Comparison of ENCODE assay signal across 8 cellular contexts in the genomic region with DNA sequence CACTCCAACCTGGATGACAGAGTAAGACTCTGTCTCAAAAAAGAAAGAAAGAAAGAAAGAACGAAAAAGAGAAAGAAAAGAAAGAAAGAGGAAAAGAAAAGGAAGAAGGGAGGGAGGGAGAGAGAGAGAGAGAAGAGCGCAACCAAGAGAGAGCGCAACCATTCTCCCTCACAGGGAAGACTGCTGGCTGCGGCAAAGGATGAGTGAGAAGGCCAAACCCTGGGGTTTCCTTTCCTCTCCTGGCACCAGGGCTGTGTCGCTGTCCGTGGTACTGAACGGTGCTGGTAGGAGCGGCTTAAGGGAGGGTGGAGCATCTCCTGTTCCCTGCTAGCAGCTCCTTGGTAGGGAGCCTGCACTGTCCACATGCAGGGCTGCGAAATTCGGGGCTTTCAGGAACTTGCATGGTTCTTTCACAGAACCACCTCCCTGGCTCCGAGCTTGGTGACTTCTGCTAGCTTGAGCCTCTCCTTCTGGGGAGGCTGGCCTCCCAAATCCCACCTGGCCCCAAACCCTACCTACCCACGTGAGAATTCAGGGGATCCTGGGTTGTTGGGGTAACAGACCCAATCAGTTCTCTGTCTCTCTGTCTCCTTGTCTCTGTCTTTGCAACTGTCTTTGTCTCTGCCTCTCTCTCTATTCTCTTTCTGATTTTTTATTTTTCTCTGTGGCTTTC. TPM values are rescaled to one million over a fixed set of nuclear protein-coding genes. Genes with fewer than 3 reads are reported as not detected.
DNase-seq lines count a peak whose midpoint lies in the region; ATAC-seq and TF ChIP-seq lines count a peak whose summit lies in the region.

No MANE protein-coding gene starts in this region.

- H3K4me3 Mint-ChIP-seq in CD4-positive, alpha-beta memory T cell, result no peak overlapping the region
- no peak overlapping the region for H3K4me3 Mint-ChIP-seq in activated CD4-positive, alpha-beta T cell treated with anti-CD3 and anti-CD28 coated beads for 36 hours

- H3K4me1 Mint-ChIP-seq in CD4-positive, alpha-beta memory T cell, result no peaks in the 10 kb centered on the region
- H3K4me1 Mint-ChIP-seq in activated CD4-positive, alpha-beta T cell treated with anti-CD3 and anti-CD28 coated beads for 36 hours, result no peaks in the 10 kb centered on the region

- no peak for TF ChIP-seq RAD21 in liver (IDR thresholded peaks at IDR 0.05)

- ATAC-seq in activated CD4-positive, alpha-beta T cell treated with anti-CD3 and anti-CD28 coated beads for 36 hours, result peak; percentile 71
- ATAC-seq in GM18498 (IDR thresholded peaks at IDR 0.05; ENCODE audit: unreplicated experiment), result no peak
- ATAC-seq in GM19397 (IDR thresholded peaks at IDR 0.05; ENCODE audit: unreplicated experiment), result no peak

- TF ChIP-seq CTCF in liver (IDR thresholded peaks at IDR 0.05; ENCODE audit: low read depth, low read length, missing input control), result no peak

- peak overlapping the region in 1 of 7 donors; percentile 20 for H3K27ac Mint-ChIP-seq in CD4-positive, alpha-beta memory T cell
- no peak overlapping the region for H3K27ac Mint-ChIP-seq in activated CD4-positive, alpha-beta T cell treated with anti-CD3 and anti-CD28 coated beads for 36 hours

- peaks cover 7 to 11% of the 10 kb centered on the region in 2 donors for H3K27me3 Mint-ChIP-seq in CD4-positive, alpha-beta memory T cell
- H3K27me3 Mint-ChIP-seq in activated CD4-positive, alpha-beta T cell treated with anti-CD3 and anti-CD28 coated beads for 36 hours, result peaks cover 18% of the 10 kb centered on the region

- H3K4me2 ChIP-seq in Karpas-422 (ENCODE audit: low read depth, low read length, poor library complexity, severe bottlenecking), result no peak overlapping the region

- no peaks in the 10 kb centered on the region for H3K9me2 ChIP-seq in Karpas-422 (replicated peaks; ENCODE audit: insufficient read depth, low read length)

- no peaks in the 10 kb centered on the region for H3K4me1 ChIP-seq in CD4-positive, alpha-beta memory T cell (ENCODE audit: insufficient read depth, low read length)
- H3K4me1 ChIP-seq in Karpas-422 (ENCODE audit: low read length), result no peaks in the 10 kb centered on the region
- H3K4me1 ChIP-seq in liver (ENCODE audit: control insufficient read depth in 4 of 4, insufficient read depth in 4 of 4, low read length in 3 of 4), result no peaks in the 10 kb centered on the region

- no peak overlapping the region for H2AFZ ChIP-seq in Karpas-422 (ENCODE audit: low read length)

- 6% methylated on average over 12 of the region's 12 CpGs for WGBS in liver

- H3K9me3 ChIP-seq in CD4-positive, alpha-beta memory T cell (ENCODE audit: control insufficient read depth in 1 of 2, low read length in 2 of 2), result no peaks in the 10 kb centered on the region
- H3K9me3 ChIP-seq in Karpas-422 (ENCODE audit: low read length) (peaks cover 3% of the 10 kb centered on the region; the same call in 1 of the 2 replicates), liver (ENCODE audit: control insufficient read depth in 4 of 4, low read length in 3 of 4) (peaks cover 0 to 4% (median 0%) of the 10 kb centered on the region in 4 donors)

- no peak overlapping the region for H3K27ac ChIP-seq in CD4-positive, alpha-beta memory T cell (ENCODE audit: low read depth, low read length)
- no peak overlapping the region for H3K27ac ChIP-seq in Karpas-422 (ENCODE audit: low read length)
- H3K27ac ChIP-seq in liver (ENCODE audit: low read depth in 1 of 2, low read length in 2 of 2), result no peak overlapping the region

- peaks cover 0 to 3% of the 10 kb centered on the region in 2 donors for H3K36me3 Mint-ChIP-seq in CD4-positive, alpha-beta memory T cell
- no peaks in the 10 kb centered on the region for H3K36me3 Mint-ChIP-seq in activated CD4-positive, alpha-beta T cell treated with anti-CD3 and anti-CD28 coated beads for 36 hours (ENCODE audit: low read depth)

- peaks cover 4 to 27% (median 18%) of the 10 kb centered on the region in 8 donors for H3K9me3 Mint-ChIP-seq in CD4-positive, alpha-beta memory T cell
- H3K9me3 Mint-ChIP-seq in activated CD4-positive, alpha-beta T cell treated with anti-CD3 and anti-CD28 coated beads for 36 hours (ENCODE audit: low read depth), result peaks cover 5% of the 10 kb centered on the region

- H3K36me3 ChIP-seq in CD4-positive, alpha-beta memory T cell (ENCODE audit: insufficient read depth, low read length), result no peaks in the 10 kb centered on the region
- no peaks in the 10 kb centered on the region for H3K36me3 ChIP-seq in Karpas-422 (ENCODE audit: insufficient read depth, low read length)
- no peaks in the 10 kb centered on the region for H3K36me3 ChIP-seq in liver (ENCODE audit: control insufficient read depth in 4 of 4, insufficient read depth in 3 of 4, low read depth in 1 of 4, low read length in 3 of 4)

- H3K9ac ChIP-seq in Karpas-422 (ENCODE audit: low read length) (no peak overlapping the region), liver (ENCODE audit: low read depth in 1 of 2, low read length in 2 of 2) (no peak overlapping the region)

- CTCF ChIA-PET in CD4-positive, alpha-beta memory T cell (lab: Charles Lee; ENCODE audit: partially characterized antibody), result no interaction called here
- CTCF ChIA-PET in activated CD4-positive, alpha-beta T cell treated with anti-CD3 and anti-CD28 coated beads for 36 hours (lab: Charles Lee), result no interaction called here

- H4K20me1 ChIP-seq in Karpas-422 (ENCODE audit: insufficient read depth, low read depth, low read length), result no peaks in the 10 kb centered on the region

- intact Hi-C loops in CD4-positive, alpha-beta memory T cell (cut with micrococcal nuclease), result no loop called here
- intact Hi-C loops in activated CD4-positive, alpha-beta T cell treated with anti-CD3 and anti-CD28 coated beads for 36 hours (cut with DNase I, micrococcal nuclease), result no loop called here

- POLR2A ChIA-PET in CD4-positive, alpha-beta memory T cell (lab: Charles Lee; ENCODE audit: partially characterized antibody), result no interaction called here
- POLR2A ChIA-PET in activated CD4-positive, alpha-beta T cell treated with anti-CD3 and anti-CD28 coated beads for 36 hours (lab: Charles Lee), result no interaction called here

- H3K27me3 ChIP-seq in CD4-positive, alpha-beta memory T cell (ENCODE audit: insufficient read depth, low read length), result no peaks in the 10 kb centered on the region
- H3K27me3 ChIP-seq in Karpas-422 (ENCODE audit: low read length) (no peaks in the 10 kb centered on the region), liver (ENCODE audit: control insufficient read depth in 4 of 4, insufficient read depth in 4 of 4, low read length in 3 of 4) (peaks cover 0 to 4% (median 0%) of the 10 kb centered on the region in 4 donors)

- H3K4me3 ChIP-seq in CD4-positive, alpha-beta memory T cell (ENCODE audit: low read length in 2 of 2), result no peak overlapping the region
- no peak overlapping the region for H3K4me3 ChIP-seq in Karpas-422 (ENCODE audit: low read length)
- H3K4me3 ChIP-seq in liver (ENCODE audit: low read depth in 1 of 3, low read length in 3 of 3), result no peak overlapping the region

- no peaks in the 10 kb centered on the region for H3K79me2 ChIP-seq in Karpas-422 (ENCODE audit: low read length)

- DNase-seq in CD4-positive, alpha-beta memory T cell, result peak in 4 of 5 donors; percentile 14 to 43 (median 28)
- DNase-seq in Karpas-422, result peak; percentile 94
- peak; percentile 85 for DNase-seq in activated CD4-positive, alpha-beta T cell treated with anti-CD3 and anti-CD28 coated beads for 36 hours
- DNase-seq in cerebellar cortex (ENCODE audit: low spot score), result peak; percentile 52
- peak; percentile 14 for DNase-seq in stimulated activated CD8-positive, alpha-beta memory T cell treated with anti-CD3 and anti-CD28 coated beads, Interleukin-15, amount 100 ng/mL, for 1 hour (ENCODE audit: low read depth)

TF ChIP-seq in liver, 16 proteins besides CTCF, POLR2A, EP300 and RAD21:
- TF ChIP-seq, protein P1, sequence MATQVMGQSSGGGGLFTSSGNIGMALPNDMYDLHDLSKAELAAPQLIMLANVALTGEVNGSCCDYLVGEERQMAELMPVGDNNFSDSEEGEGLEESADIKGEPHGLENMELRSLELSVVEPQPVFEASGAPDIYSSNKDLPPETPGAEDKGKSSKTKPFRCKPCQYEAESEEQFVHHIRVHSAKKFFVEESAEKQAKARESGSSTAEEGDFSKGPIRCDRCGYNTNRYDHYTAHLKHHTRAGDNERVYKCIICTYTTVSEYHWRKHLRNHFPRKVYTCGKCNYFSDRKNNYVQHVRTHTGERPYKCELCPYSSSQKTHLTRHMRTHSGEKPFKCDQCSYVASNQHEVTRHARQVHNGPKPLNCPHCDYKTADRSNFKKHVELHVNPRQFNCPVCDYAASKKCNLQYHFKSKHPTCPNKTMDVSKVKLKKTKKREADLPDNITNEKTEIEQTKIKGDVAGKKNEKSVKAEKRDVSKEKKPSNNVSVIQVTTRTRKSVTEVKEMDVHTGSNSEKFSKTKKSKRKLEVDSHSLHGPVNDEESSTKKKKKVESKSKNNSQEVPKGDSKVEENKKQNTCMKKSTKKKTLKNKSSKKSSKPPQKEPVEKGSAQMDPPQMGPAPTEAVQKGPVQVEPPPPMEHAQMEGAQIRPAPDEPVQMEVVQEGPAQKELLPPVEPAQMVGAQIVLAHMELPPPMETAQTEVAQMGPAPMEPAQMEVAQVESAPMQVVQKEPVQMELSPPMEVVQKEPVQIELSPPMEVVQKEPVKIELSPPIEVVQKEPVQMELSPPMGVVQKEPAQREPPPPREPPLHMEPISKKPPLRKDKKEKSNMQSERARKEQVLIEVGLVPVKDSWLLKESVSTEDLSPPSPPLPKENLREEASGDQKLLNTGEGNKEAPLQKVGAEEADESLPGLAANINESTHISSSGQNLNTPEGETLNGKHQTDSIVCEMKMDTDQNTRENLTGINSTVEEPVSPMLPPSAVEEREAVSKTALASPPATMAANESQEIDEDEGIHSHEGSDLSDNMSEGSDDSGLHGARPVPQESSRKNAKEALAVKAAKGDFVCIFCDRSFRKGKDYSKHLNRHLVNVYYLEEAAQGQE (IDR thresholded peaks at IDR 0.05), result peak; percentile 100
- no peak for TF ChIP-seq TAF1 (conservative IDR thresholded peaks at IDR 0.05)

RNA-seq across cellular contexts. Expression of gene ZNRF4, which starts 51.1 kb away (rescaled TPM):
- total RNA-seq in CD4-positive, alpha-beta memory T cell, result not detected
- polyA plus RNA-seq in CD4-positive, alpha-beta memory T cell, result not detected
- not detected in 2 replicates for total RNA-seq in Karpas-422 (2014; rRNA removed; shearing (Covaris generic); ENCODE audit: low replicate concordance)
- not detected for total RNA-seq in activated CD4-positive, alpha-beta T cell treated with anti-CD3 and anti-CD28 coated beads for 36 hours
- not detected for total RNA-seq in liver
- polyA plus RNA-seq in liver, result not detected

Comparison
In these comparisons a context has a peak if more than half of its experiments do, and no peak if none do; other contexts are left out.
1. DNase-seq: peak in every context shown above with its lines; median percentile 94 in Karpas-422; 85 in activated CD4-positive, alpha-beta T cell treated with anti-CD3 and anti-CD28 coated beads for 36 hours; 52 in cerebellar cortex; 28 in CD4-positive, alpha-beta memory T cell; 14 in stimulated activated CD8-positive, alpha-beta memory T cell treated with anti-CD3 and anti-CD28 coated beads, Interleukin-15, amount 100 ng/mL, for 1 hour.